23 cellular contexts compared by ENCODE assay signal in the genomic region with DNA sequence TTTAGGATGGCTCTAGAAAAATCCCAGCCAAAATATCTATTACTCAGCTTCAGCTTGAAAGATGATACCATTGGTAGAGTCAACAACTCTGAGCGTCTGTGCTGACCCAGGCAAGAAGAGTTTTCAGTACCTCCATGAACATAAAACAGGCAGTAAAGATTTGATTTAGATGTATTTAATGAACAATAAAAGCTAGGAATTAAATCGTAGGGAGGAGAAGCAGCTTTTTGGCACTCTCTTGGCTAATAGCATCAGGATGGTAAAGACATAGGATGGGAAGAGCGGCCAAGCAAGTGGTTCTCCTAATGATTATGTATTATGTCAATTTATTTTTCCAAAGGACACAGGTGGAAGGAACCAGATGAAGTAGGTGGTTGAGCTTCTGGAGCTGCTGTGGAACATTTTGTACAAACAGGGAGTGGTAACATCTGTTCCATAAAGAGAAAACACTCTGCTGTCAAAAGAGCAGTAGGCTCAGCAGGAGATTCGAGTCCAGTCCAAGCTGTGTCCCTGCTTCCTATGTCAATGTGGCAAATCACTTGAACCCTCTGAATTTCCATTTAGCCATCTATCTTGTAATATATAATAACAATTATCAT.
DNase-seq lines count a peak whose midpoint lies in the region; ATAC-seq and TF ChIP-seq lines count a peak whose summit lies in the region.
"Had no signal": no experiment of that assay in that cellular context is flagged by ENCODE, and none has a peak within 500 bp of the region (broad histone marks: within the 10 kb centered on the region; RNA-seq: fewer than 3 reads in every experiment).

No MANE protein-coding gene starts in this region.

- H3K27me3 ChIP-seq in cardiac muscle cell: no peaks in the 10 kb centered on the region
- H3K27me3 ChIP-seq: uterus had no signal

- H3K4me1 ChIP-seq in cardiac muscle cell (ENCODE audit: low read depth): peaks cover 24% of the 10 kb centered on the region
- H3K4me1 ChIP-seq: lower lobe of right lung, uterus had no signal

- H3K9me3 ChIP-seq in cardiac muscle cell (ENCODE audit: low read depth): no peaks in the 10 kb centered on the region
- H3K9me3 ChIP-seq: A549, lower lobe of right lung, uterus had no signal

- DNase-seq in cardiac muscle cell (ENCODE audit: low read depth in 1 of 2, low spot score in 1 of 2): no peak
- DNase-seq in Right ventricle myocardium inferior (ENCODE audit: missing footprints): no peak
- peak; percentile 81 for DNase-seq in NCI-H748 treated with DMSO at 0.1 percent for 48 hours (lab: John Stamatoyannopoulos, UW)
- DNase-seq in fibroblast of mammary gland (ENCODE audit: low read depth): peak; percentile 66
- no peak for DNase-seq in KBM-7
- DNase-seq in effector CD8-positive, alpha-beta T cell (lab: John Stamatoyannopoulos, UW): no peak
- DNase-seq in activated CD8-positive, alpha-beta T cell treated with anti-CD3 and anti-CD28 coated beads, Interleukin-2, amount 10 ng/mL, durations not matched to agents 7 days and 5 days: no peak
- no peak for DNase-seq in left colon
- DNase-seq: activated CD8-positive, alpha-beta memory T cell treated with anti-CD3 and anti-CD28 coated beads for 24 hours; CD8-positive, alpha-beta memory T cell; glutamatergic neuron; H7; lower lobe of right lung; naive B cell; NCI-H187 treated with DMSO at 0.1 percent for 48 hours; NCI-H82; posterior cingulate gyrus; RPMI8226; stimulated activated CD4-positive, alpha-beta T cell treated with anti-CD3 and anti-CD28 coated beads, Interleukin-12 subunit alpha, Interleukin-12 subunit beta, amount 100 ng/mL, for 4 hours; uterus had no signal

- no peaks in the 10 kb centered on the region for H3K4me1 Mint-ChIP-seq in activated CD8-positive, alpha-beta T cell treated with anti-CD3 and anti-CD28 coated beads, Interleukin-2, amount 10 ng/mL, durations not matched to agents 7 days and 5 days (ENCODE audit: low read depth)
- H3K4me1 Mint-ChIP-seq: CD8-positive, alpha-beta memory T cell; naive B cell had no signal

- no peak for TF ChIP-seq CTCF in cardiac muscle cell (IDR thresholded peaks at IDR 0.05; ENCODE audit: low read depth, low read length)
- TF ChIP-seq CTCF in fibroblast of mammary gland (conservative IDR thresholded peaks at IDR 0.05; ENCODE audit: control insufficient read depth, insufficient read depth, low read depth, low read length): no peak

- ATAC-seq in Right ventricle myocardium inferior (no peak), left colon (no peak)
- no peak for ATAC-seq in activated CD8-positive, alpha-beta T cell treated with anti-CD3 and anti-CD28 coated beads, Interleukin-2, amount 10 ng/mL, durations not matched to agents 7 days and 5 days
- ATAC-seq: A549, lower lobe of right lung had no signal

- no peaks in the 10 kb centered on the region for H3K36me3 ChIP-seq in cardiac muscle cell
- H3K36me3 ChIP-seq: lower lobe of right lung, uterus had no signal

- H3K27ac ChIP-seq in cardiac muscle cell: peak overlapping the region; percentile 44
- H3K27ac ChIP-seq: lower lobe of right lung, uterus had no signal

- H3K27me3 Mint-ChIP-seq in activated CD8-positive, alpha-beta T cell treated with anti-CD3 and anti-CD28 coated beads, Interleukin-2, amount 10 ng/mL, durations not matched to agents 7 days and 5 days (ENCODE audit: low read depth): no peaks in the 10 kb centered on the region
- H3K27me3 Mint-ChIP-seq: naive B cell; stimulated activated naive CD8-positive, alpha-beta T cell treated with anti-CD3 and anti-CD28 coated beads, Interleukin-15, Interleukin-2, amounts not matched to agents 100 ng/mL and 50 ng/mL, for 24 hours had no signal

- in situ Hi-C loops in KBM-7 (cut with MboI; ENCODE audit: low pct_unique_long_range_greater_than_20kb, low sequenced_read_pairs): no loop called here

- peaks cover 10% of the 10 kb centered on the region for H3K9me3 Mint-ChIP-seq in activated CD8-positive, alpha-beta T cell treated with anti-CD3 and anti-CD28 coated beads, Interleukin-2, amount 10 ng/mL, durations not matched to agents 7 days and 5 days (ENCODE audit: insufficient read depth)

- H3K27ac Mint-ChIP-seq in activated CD8-positive, alpha-beta T cell treated with anti-CD3 and anti-CD28 coated beads, Interleukin-2, amount 10 ng/mL, durations not matched to agents 7 days and 5 days: no peak overlapping the region
- H3K27ac Mint-ChIP-seq: activated T-helper 1 cell treated with anti-CD3 and anti-CD28 coated beads, Interleukin-12 subunit alpha, Interleukin-12 subunit beta, Interleukin-2, Interleukin-4 antibody, amounts not matched to agents 30 ng/mL and 10 ng/mL and 1 ng/mL, durations not matched to agents 14 hours and 24 hours and 36 hours; CD8-positive, alpha-beta memory T cell; naive B cell; stimulated activated naive CD8-positive, alpha-beta T cell treated with anti-CD3 and anti-CD28 coated beads, Interleukin-15, Interleukin-2, amounts not matched to agents 100 ng/mL and 50 ng/mL, for 24 hours had no signal

- intact Hi-C loops in Right ventricle myocardium inferior (cut with DNase I) (no loop called here), left colon (cut with DNase I, micrococcal nuclease) (no loop called here)

- no peaks in the 10 kb centered on the region for H3K36me3 Mint-ChIP-seq in activated CD8-positive, alpha-beta T cell treated with anti-CD3 and anti-CD28 coated beads, Interleukin-2, amount 10 ng/mL, durations not matched to agents 7 days and 5 days (ENCODE audit: low read depth)
- H3K36me3 Mint-ChIP-seq: CD8-positive, alpha-beta memory T cell; naive B cell had no signal

- H3K4me3 ChIP-seq in cardiac muscle cell: no peak overlapping the region
- H3K4me3 ChIP-seq in fibroblast of mammary gland (ENCODE audit: control insufficient read depth, low read depth, low read length): no peak overlapping the region
- H3K4me3 ChIP-seq: A549, lower lobe of right lung, uterus had no signal

- H3K4me3 Mint-ChIP-seq in activated CD8-positive, alpha-beta T cell treated with anti-CD3 and anti-CD28 coated beads, Interleukin-2, amount 10 ng/mL, durations not matched to agents 7 days and 5 days: no peak overlapping the region
- H3K4me3 Mint-ChIP-seq: activated T-helper 1 cell treated with anti-CD3 and anti-CD28 coated beads, Interleukin-12 subunit alpha, Interleukin-12 subunit beta, Interleukin-2, Interleukin-4 antibody, amounts not matched to agents 30 ng/mL and 10 ng/mL and 1 ng/mL, durations not matched to agents 14 hours and 24 hours and 36 hours; CD8-positive, alpha-beta memory T cell; naive B cell; stimulated activated naive CD8-positive, alpha-beta T cell treated with anti-CD3 and anti-CD28 coated beads, Interleukin-15, Interleukin-2, amounts not matched to agents 100 ng/mL and 50 ng/mL, for 24 hours had no signal

- POLR2A ChIA-PET in activated CD8-positive, alpha-beta T cell treated with anti-CD3 and anti-CD28 coated beads, Interleukin-2, amount 10 ng/mL, durations not matched to agents 7 days and 5 days (lab: Charles Lee): no interaction called here

- CTCF ChIA-PET in activated CD8-positive, alpha-beta T cell treated with anti-CD3 and anti-CD28 coated beads, Interleukin-2, amount 10 ng/mL, durations not matched to agents 7 days and 5 days (lab: Charles Lee): no interaction called here

Comparison
In these comparisons a context has a peak if more than half of its experiments do, and no peak if none do; other contexts are left out.
1. DNase-seq: peak in NCI-H748 treated with DMSO at 0.1 percent for 48 hours (single experiment) and fibroblast of mammary gland (single experiment); none in cardiac muscle cell (0 of 2), Right ventricle myocardium inferior (single experiment), KBM-7 (single experiment), effector CD8-positive, alpha-beta T cell (single experiment), activated CD8-positive, alpha-beta T cell treated with anti-CD3 and anti-CD28 coated beads, Interleukin-2, amount 10 ng/mL, durations not matched to agents 7 days and 5 days (single experiment) and left colon (0 of 2).